In the genomic region with DNA sequence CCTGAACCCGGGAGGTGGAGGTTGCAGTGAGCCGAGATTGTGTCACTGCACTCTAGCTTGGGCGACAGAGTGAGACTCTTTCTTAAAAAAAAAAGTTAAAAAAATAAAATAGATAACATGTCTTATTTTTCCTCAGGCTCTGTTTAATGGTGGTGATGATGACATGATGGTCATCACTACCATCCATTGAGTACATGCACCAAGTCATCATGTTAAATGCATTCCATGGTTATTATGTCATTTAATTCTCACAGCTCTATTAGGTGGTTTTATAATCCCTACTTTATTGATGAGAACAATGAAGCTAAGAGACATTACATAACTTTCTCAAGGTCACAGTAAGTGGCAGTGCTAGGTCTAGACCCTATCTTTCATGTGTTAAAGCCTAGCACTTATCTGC, we compare ENCODE assay signal across 18 cellular contexts. TPM values are rescaled to one million over a fixed set of nuclear protein-coding genes. Genes with fewer than 3 reads are reported as not detected.
"Had no signal": no experiment of that assay in that cellular context is flagged by ENCODE, and none has a peak within 500 bp of the region (broad histone marks: within the 10 kb centered on the region; RNA-seq: fewer than 3 reads in every experiment).

No MANE protein-coding gene starts in this region.

- H3K27ac Mint-ChIP-seq: activated naive CD8-positive, alpha-beta T cell treated with anti-CD3 and anti-CD28 coated beads, Interleukin-2, amount 10 ng/mL, durations not matched to agents 7 days and 5 days; activated T-cell treated with anti-CD3 and anti-CD28 coated beads, Interleukin-2, amount 50 U/mL, for 72 hours; nephron progenitor cell had no signal

- H3K4me3 ChIP-seq: coronary artery, left ventricle myocardium inferior, sigmoid colon had no signal

- H3K27ac ChIP-seq: coronary artery, left ventricle myocardium inferior, sigmoid colon had no signal

- H3K4me3 Mint-ChIP-seq: activated naive CD8-positive, alpha-beta T cell treated with anti-CD3 and anti-CD28 coated beads, Interleukin-2, amount 10 ng/mL, durations not matched to agents 7 days and 5 days; activated T-cell treated with anti-CD3 and anti-CD28 coated beads, Interleukin-2, amount 50 U/mL, for 72 hours; nephron progenitor cell had no signal

- H3K4me1 ChIP-seq: left ventricle myocardium inferior, sigmoid colon had no signal

- H3K9me3 ChIP-seq: left ventricle myocardium inferior, sigmoid colon had no signal

- ATAC-seq: activated T-cell treated with anti-CD3 and anti-CD28 coated beads, Interleukin-2, amount 50 U/mL, for 72 hours had no signal

- H3K9me3 Mint-ChIP-seq: activated naive CD8-positive, alpha-beta T cell treated with anti-CD3 and anti-CD28 coated beads, Interleukin-2, amount 10 ng/mL, durations not matched to agents 7 days and 5 days; activated T-cell treated with anti-CD3 and anti-CD28 coated beads, Interleukin-2, amount 50 U/mL, for 72 hours; nephron progenitor cell had no signal

- H3K4me1 Mint-ChIP-seq: activated naive CD8-positive, alpha-beta T cell treated with anti-CD3 and anti-CD28 coated beads, Interleukin-2, amount 10 ng/mL, durations not matched to agents 7 days and 5 days; nephron progenitor cell had no signal

- H3K36me3 ChIP-seq: left ventricle myocardium inferior, sigmoid colon had no signal

- H3K36me3 Mint-ChIP-seq: activated naive CD8-positive, alpha-beta T cell treated with anti-CD3 and anti-CD28 coated beads, Interleukin-2, amount 10 ng/mL, durations not matched to agents 7 days and 5 days had no signal

- H3K27me3 ChIP-seq: sigmoid colon had no signal

- DNase-seq: activated CD4-positive, alpha-beta T cell treated with anti-CD3 and anti-CD28 coated beads, Interleukin-2, amount 50 U/mL, for 48 hours; activated CD4-positive, CD25-positive, alpha-beta regulatory T cell treated with anti-CD3 and anti-CD28 coated beads, Interleukin-2, amount 50 U/mL, for 72 hours; activated naive CD8-positive, alpha-beta T cell treated with anti-CD3 and anti-CD28 coated beads, Interleukin-2, amount 10 ng/mL, durations not matched to agents 7 days and 5 days; activated T-cell treated with anti-CD3 and anti-CD28 coated beads, Interleukin-2, amount 50 U/mL, for 72 hours; central memory CD4-positive, alpha-beta T cell; effector CD4-positive, alpha-beta T cell; left ventricle myocardium inferior; mesenchymal stem cell; nephron progenitor cell; sigmoid colon; stimulated activated CD4-positive, alpha-beta T cell treated with anti-CD3 and anti-CD28 coated beads, Interleukin-12 subunit alpha, Interleukin-12 subunit beta, amount 100 ng/mL, for 4 hours; stimulated activated naive CD4-positive, alpha-beta T cell; substantia nigra; trophoblast cell had no signal

RNA-seq across cellular contexts. Expression of a gene that starts 34.4 kb away (rescaled TPM):
- total RNA-seq: activated naive CD8-positive, alpha-beta T cell treated with anti-CD3 and anti-CD28 coated beads, Interleukin-2, amount 10 ng/mL, durations not matched to agents 7 days and 5 days; left ventricle myocardium inferior; osteocyte; pulmonary artery endothelial cell; T-helper 2 cell treated with Interferon-gamma antibody and Interleukin-4, amounts not matched to agents 100 ng/mL and 5 ng/mL, for 36 hours had no signal
